Comparison of ENCODE assay signal across 14 cellular contexts in the genomic region with DNA sequence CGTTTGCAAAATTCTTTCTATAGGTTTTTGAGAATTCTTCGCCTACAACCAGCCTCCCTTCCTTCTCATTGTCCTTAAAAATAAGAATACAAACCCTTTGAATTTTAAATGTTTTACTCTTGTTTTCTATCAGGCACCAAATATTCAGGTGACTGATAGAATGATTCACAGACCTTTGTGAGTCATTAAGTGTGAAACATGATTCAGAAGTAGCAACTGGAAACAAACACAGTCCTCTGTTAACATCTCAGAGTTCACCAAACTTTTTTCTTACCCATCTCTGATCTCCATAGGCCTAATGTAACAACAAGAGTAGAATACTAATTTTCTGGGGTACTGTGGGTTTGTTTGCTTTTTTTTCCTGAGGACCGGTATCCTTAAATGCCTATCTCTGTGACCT.
DNase-seq lines count a peak whose midpoint lies in the region; ATAC-seq and TF ChIP-seq lines count a peak whose summit lies in the region.
"Had no signal": no experiment of that assay in that cellular context is flagged by ENCODE, and none has a peak within 500 bp of the region (broad histone marks: within the 10 kb centered on the region; RNA-seq: fewer than 3 reads in every experiment).

No MANE protein-coding gene starts in this region.

- no peaks in the 10 kb centered on the region for H3K36me3 ChIP-seq in aorta (ENCODE audit: control insufficient read depth in 1 of 2, insufficient read depth in 2 of 2, low read length in 1 of 2)
- H3K36me3 ChIP-seq: uterus had no signal

- DNase-seq in activated naive CD4-positive, alpha-beta T cell treated with anti-CD3 and anti-CD28 coated beads, Interleukin-2, amount 50 U/mL, for 72 hours (ENCODE audit: low spot score in 2 of 2), result no peak
- DNase-seq in activated naive CD4-positive, alpha-beta T cell (lab: John Stamatoyannopoulos, UW), result no peak
- DNase-seq in fibroblast of villous mesenchyme (ENCODE audit: low read depth), result peak; percentile 22
- DNase-seq in NCI-H2107 treated with DMSO at 0.1 percent for 48 hours (lab: John Stamatoyannopoulos, UW; ENCODE audit: unreplicated experiment), result no peak
- DNase-seq in aorta, result no peak
- no peak for DNase-seq in NCI-H1105 (lab: John Stamatoyannopoulos, UW)
- DNase-seq: effector memory CD4-positive, alpha-beta T cell; kidney; NCI-H524 treated with DMSO at 0.1 percent for 48 hours; T-helper 17 cell; uterus had no signal

- no peak overlapping the region for H3K27ac ChIP-seq in aorta (ENCODE audit: low read depth in 1 of 2, low read length in 2 of 2)
- H3K27ac ChIP-seq: uterus had no signal

- no peaks in the 10 kb centered on the region for H3K27me3 ChIP-seq in aorta (ENCODE audit: control insufficient read depth in 1 of 2, insufficient read depth in 2 of 2, low read length in 1 of 2)
- H3K27me3 ChIP-seq: uterus had no signal

- no peaks in the 10 kb centered on the region for H3K9me3 Mint-ChIP-seq in activated naive CD4-positive, alpha-beta T cell treated with anti-CD3 and anti-CD28 coated beads, Interleukin-2, amount 50 U/mL, for 72 hours
- H3K9me3 Mint-ChIP-seq: activated T-helper 1 cell treated with anti-CD3 and anti-CD28 coated beads, Interleukin-12 subunit alpha, Interleukin-12 subunit beta, Interleukin-2, Interleukin-4 antibody, amounts not matched to agents 30 ng/mL and 10 ng/mL and 1 ng/mL, durations not matched to agents 14 hours and 24 hours and 36 hours had no signal

- no peak for TF ChIP-seq CTCF in fibroblast of villous mesenchyme (IDR thresholded peaks at IDR 0.05; ENCODE audit: insufficient read depth, low read depth, low read length)

- H3K4me3 ChIP-seq in fibroblast of villous mesenchyme (ENCODE audit: low read depth, low read length) (no peak overlapping the region), aorta (ENCODE audit: low read length in 2 of 2) (no peak overlapping the region)
- H3K4me3 ChIP-seq: uterus had no signal

- WGBS in aorta, 2 donors, result 83 to 85% methylated on average over 3 of the region's 3 CpGs

- no peaks in the 10 kb centered on the region for H3K9me3 ChIP-seq in aorta (ENCODE audit: control insufficient read depth, low read length)
- H3K9me3 ChIP-seq: uterus had no signal

- H3K4me1 ChIP-seq in aorta (ENCODE audit: control insufficient read depth in 1 of 2, insufficient read depth in 2 of 2, low read length in 2 of 2), result no peaks in the 10 kb centered on the region
- H3K4me1 ChIP-seq: uterus had no signal

- intact Hi-C loops in aorta (cut with DNase I), result no loop called here

- ATAC-seq in activated naive CD4-positive, alpha-beta T cell treated with anti-CD3 and anti-CD28 coated beads, Interleukin-2, amount 50 U/mL, for 72 hours, result peak; percentile 81 to 99
- peak; percentile 68; the same call in 2 of the 3 replicates for ATAC-seq in SK-N-SH treated with all-trans-retinoic acid at 6 μM for 48 hours
- ATAC-seq in aorta (ENCODE audit: low FRiP score), result no peak
- no peak for ATAC-seq in HG02588 (IDR thresholded peaks at IDR 0.05; ENCODE audit: unreplicated experiment)
- ATAC-seq: T-helper 17 cell had no signal

- H3K36me3 Mint-ChIP-seq in activated naive CD4-positive, alpha-beta T cell treated with anti-CD3 and anti-CD28 coated beads, Interleukin-2, amount 50 U/mL, for 72 hours, result no peaks in the 10 kb centered on the region

- peak overlapping the region in 1 of 2 donors; percentile 67 for H3K27ac Mint-ChIP-seq in activated naive CD4-positive, alpha-beta T cell treated with anti-CD3 and anti-CD28 coated beads, Interleukin-2, amount 50 U/mL, for 72 hours
- H3K27ac Mint-ChIP-seq: activated T-helper 1 cell treated with anti-CD3 and anti-CD28 coated beads, Interleukin-12 subunit alpha, Interleukin-12 subunit beta, Interleukin-2, Interleukin-4 antibody, amounts not matched to agents 30 ng/mL and 10 ng/mL and 1 ng/mL, durations not matched to agents 14 hours and 24 hours and 36 hours had no signal

TF ChIP-seq in SK-N-SH treated with all-trans-retinoic acid at 6 μM for 48 hours, 23 proteins besides CTCF, POLR2A, EP300 and RAD21:
- TF ChIP-seq ZNF8 (CRISPR knock-in tag; IDR thresholded peaks at IDR 0.05), result no peak
- no peak for TF ChIP-seq ESRRG (CRISPR knock-in tag; IDR thresholded peaks at IDR 0.05)
- TF ChIP-seq, protein P1, sequence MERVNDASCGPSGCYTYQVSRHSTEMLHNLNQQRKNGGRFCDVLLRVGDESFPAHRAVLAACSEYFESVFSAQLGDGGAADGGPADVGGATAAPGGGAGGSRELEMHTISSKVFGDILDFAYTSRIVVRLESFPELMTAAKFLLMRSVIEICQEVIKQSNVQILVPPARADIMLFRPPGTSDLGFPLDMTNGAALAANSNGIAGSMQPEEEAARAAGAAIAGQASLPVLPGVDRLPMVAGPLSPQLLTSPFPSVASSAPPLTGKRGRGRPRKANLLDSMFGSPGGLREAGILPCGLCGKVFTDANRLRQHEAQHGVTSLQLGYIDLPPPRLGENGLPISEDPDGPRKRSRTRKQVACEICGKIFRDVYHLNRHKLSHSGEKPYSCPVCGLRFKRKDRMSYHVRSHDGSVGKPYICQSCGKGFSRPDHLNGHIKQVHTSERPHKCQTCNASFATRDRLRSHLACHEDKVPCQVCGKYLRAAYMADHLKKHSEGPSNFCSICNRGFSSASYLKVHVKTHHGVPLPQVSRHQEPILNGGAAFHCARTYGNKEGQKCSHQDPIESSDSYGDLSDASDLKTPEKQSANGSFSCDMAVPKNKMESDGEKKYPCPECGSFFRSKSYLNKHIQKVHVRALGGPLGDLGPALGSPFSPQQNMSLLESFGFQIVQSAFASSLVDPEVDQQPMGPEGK (CRISPR knock-in tag; IDR thresholded peaks at IDR 0.05; ENCODE audit: borderline replicate concordance), result no peak
- TF ChIP-seq ZC3H10 (CRISPR knock-in tag; IDR thresholded peaks at IDR 0.05), result no peak
- no peak for TF ChIP-seq ISL1 (CRISPR knock-in tag; IDR thresholded peaks at IDR 0.05)
- TF ChIP-seq PPARA (CRISPR knock-in tag; IDR thresholded peaks at IDR 0.05; ENCODE audit: borderline replicate concordance), result no peak
- TF ChIP-seq, protein P2, sequence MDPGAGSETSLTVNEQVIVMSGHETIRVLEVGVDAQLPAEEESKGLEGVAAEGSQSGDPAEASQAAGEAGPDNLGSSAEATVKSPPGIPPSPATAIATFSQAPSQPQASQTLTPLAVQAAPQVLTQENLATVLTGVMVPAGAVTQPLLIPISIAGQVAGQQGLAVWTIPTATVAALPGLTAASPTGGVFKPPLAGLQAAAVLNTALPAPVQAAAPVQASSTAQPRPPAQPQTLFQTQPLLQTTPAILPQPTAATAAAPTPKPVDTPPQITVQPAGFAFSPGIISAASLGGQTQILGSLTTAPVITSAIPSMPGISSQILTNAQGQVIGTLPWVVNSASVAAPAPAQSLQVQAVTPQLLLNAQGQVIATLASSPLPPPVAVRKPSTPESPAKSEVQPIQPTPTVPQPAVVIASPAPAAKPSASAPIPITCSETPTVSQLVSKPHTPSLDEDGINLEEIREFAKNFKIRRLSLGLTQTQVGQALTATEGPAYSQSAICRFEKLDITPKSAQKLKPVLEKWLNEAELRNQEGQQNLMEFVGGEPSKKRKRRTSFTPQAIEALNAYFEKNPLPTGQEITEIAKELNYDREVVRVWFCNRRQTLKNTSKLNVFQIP (CRISPR knock-in tag; IDR thresholded peaks at IDR 0.05; ENCODE audit: borderline replicate concordance, low read depth), result no peak
- no peak for TF ChIP-seq ZNF70 (CRISPR knock-in tag; IDR thresholded peaks at IDR 0.05)
- no peak for TF ChIP-seq RARB (CRISPR knock-in tag; IDR thresholded peaks at IDR 0.05)
- TF ChIP-seq, protein P3, sequence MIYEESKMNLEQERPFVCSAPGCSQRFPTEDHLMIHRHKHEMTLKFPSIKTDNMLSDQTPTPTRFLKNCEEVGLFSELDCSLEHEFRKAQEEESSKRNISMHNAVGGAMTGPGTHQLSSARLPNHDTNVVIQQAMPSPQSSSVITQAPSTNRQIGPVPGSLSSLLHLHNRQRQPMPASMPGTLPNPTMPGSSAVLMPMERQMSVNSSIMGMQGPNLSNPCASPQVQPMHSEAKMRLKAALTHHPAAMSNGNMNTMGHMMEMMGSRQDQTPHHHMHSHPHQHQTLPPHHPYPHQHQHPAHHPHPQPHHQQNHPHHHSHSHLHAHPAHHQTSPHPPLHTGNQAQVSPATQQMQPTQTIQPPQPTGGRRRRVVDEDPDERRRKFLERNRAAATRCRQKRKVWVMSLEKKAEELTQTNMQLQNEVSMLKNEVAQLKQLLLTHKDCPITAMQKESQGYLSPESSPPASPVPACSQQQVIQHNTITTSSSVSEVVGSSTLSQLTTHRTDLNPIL (CRISPR knock-in tag; IDR thresholded peaks at IDR 0.05; ENCODE audit: low read depth), result no peak
- TF ChIP-seq, protein P4, sequence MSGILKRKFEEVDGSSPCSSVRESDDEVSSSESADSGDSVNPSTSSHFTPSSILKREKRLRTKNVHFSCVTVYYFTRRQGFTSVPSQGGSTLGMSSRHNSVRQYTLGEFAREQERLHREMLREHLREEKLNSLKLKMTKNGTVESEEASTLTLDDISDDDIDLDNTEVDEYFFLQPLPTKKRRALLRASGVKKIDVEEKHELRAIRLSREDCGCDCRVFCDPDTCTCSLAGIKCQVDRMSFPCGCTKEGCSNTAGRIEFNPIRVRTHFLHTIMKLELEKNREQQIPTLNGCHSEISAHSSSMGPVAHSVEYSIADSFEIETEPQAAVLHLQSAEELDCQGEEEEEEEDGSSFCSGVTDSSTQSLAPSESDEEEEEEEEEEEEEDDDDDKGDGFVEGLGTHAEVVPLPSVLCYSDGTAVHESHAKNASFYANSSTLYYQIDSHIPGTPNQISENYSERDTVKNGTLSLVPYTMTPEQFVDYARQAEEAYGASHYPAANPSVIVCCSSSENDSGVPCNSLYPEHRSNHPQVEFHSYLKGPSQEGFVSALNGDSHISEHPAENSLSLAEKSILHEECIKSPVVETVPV (CRISPR knock-in tag; IDR thresholded peaks at IDR 0.05), result no peak
- TF ChIP-seq OSR1 (CRISPR knock-in tag; IDR thresholded peaks at IDR 0.05), result no peak
- no peak for TF ChIP-seq CSDC2 (CRISPR knock-in tag; IDR thresholded peaks at IDR 0.05)

Comparison
In these comparisons a context has a peak if more than half of its experiments do, and no peak if none do; other contexts are left out.
1. ATAC-seq: peak in activated naive CD4-positive, alpha-beta T cell treated with anti-CD3 and anti-CD28 coated beads, Interleukin-2, amount 50 U/mL, for 72 hours (2 of 2) and SK-N-SH treated with all-trans-retinoic acid at 6 μM for 48 hours (single experiment); none in aorta (single experiment) and HG02588 (single experiment).